Comparison of ENCODE assay signal across 8 cellular contexts in genomic region chr14:102592969-102593840, GRCh38. TPM values are rescaled to one million over a fixed set of nuclear protein-coding genes. Genes with fewer than 3 reads are reported as not detected.
DNase-seq lines count a peak whose midpoint lies in the region; ATAC-seq and TF ChIP-seq lines count a peak whose summit lies in the region.

No MANE protein-coding gene starts in this region.

- no peaks in the 10 kb centered on the region for H3K9me3 ChIP-seq in thymus (ENCODE audit: control insufficient read depth)

- peak in 1 of 3 donors; percentile 21 for TF ChIP-seq CTCF in omental fat pad (IDR thresholded peaks at IDR 0.05)

- DNase-seq in NCI-H1417 (lab: John Stamatoyannopoulos, UW) (peak; percentile 54 to 70 (median 64)), NCI-H1417 treated with DMSO at 0.1 percent for 48 hours (lab: John Stamatoyannopoulos, UW) (no peak), OCI-M1 (lab: John Stamatoyannopoulos, UW) (peak; percentile 65), germinal center (ENCODE audit: low spot score) (peak; percentile 70), omental fat pad (ENCODE audit: low spot score) (no peak)
- peak; percentile 88 for DNase-seq in activated effector memory CD4-positive, alpha-beta T cell treated with anti-CD3 and anti-CD28 coated beads, Interleukin-2, amount 50 U/mL, for 16 hours

- H3K27me3 ChIP-seq in thymus (ENCODE audit: control insufficient read depth, insufficient read depth), result no peaks in the 10 kb centered on the region

- H3K27ac ChIP-seq in thymus (ENCODE audit: low read depth), result peak overlapping the region; percentile 98

- H3K4me3 ChIP-seq in thymus (ENCODE audit: low read length), result peak overlapping the region; percentile 92

- H3K36me3 ChIP-seq in thymus (ENCODE audit: control insufficient read depth, insufficient read depth), result no peaks in the 10 kb centered on the region

- peak; percentile 14 for ATAC-seq in HG02884 (IDR thresholded peaks at IDR 0.05; ENCODE audit: unreplicated experiment)
- ATAC-seq in omental fat pad (ENCODE audit: low FRiP score), result peak; percentile 20

- under 1% methylated on average over 95 of the region's 95 CpGs for WGBS in thymus

- peaks cover 9% of the 10 kb centered on the region for H3K4me1 ChIP-seq in thymus (ENCODE audit: control insufficient read depth, insufficient read depth, low read length)

RNA-seq across cellular contexts. Expression of gene RCOR1, which starts 0.8 kb away (rescaled TPM):
- total RNA-seq in omental fat pad, result 10 to 100 TPM; 12.6 to 20.9 (median 15.7) TPM
- 9.2 TPM for polyA plus RNA-seq in thymus

Comparison
In these comparisons a context has a peak if more than half of its experiments do, and no peak if none do; other contexts are left out.
1. DNase-seq: peak in NCI-H1417 (3 of 3), OCI-M1 (single experiment), activated effector memory CD4-positive, alpha-beta T cell treated with anti-CD3 and anti-CD28 coated beads, Interleukin-2, amount 50 U/mL, for 16 hours (single experiment) and germinal center (single experiment); none in NCI-H1417 treated with DMSO at 0.1 percent for 48 hours (single experiment) and omental fat pad (single experiment).